ENCODE assay signal across 8 cellular contexts in genomic region chr11:62831520-62832345, GRCh38. TPM values are rescaled to one million over a fixed set of nuclear protein-coding genes. Genes with fewer than 3 reads are reported as not detected.
DNase-seq lines count a peak whose midpoint lies in the region; ATAC-seq and TF ChIP-seq lines count a peak whose summit lies in the region.

A gene with protein sequence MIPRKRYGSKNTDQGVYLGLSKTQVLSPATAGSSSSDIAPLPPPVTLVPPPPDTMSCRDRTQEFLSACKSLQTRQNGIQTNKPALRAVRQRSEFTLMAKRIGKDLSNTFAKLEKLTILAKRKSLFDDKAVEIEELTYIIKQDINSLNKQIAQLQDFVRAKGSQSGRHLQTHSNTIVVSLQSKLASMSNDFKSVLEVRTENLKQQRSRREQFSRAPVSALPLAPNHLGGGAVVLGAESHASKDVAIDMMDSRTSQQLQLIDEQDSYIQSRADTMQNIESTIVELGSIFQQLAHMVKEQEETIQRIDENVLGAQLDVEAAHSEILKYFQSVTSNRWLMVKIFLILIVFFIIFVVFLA (minus strand): TSS chr11:62832051. CDS start chr11:62831243, 808 bp downstream.

- peak; percentile 99 for DNase-seq in CD1c-positive myeloid dendritic cell (ENCODE audit: extremely low spot score)
- peak; percentile 93 for DNase-seq in NCI-H82 treated with DMSO at 0.1 percent for 48 hours (lab: John Stamatoyannopoulos, UW; ENCODE audit: unreplicated experiment)
- DNase-seq in activated CD4-positive, alpha-beta memory T cell treated with anti-CD3 and anti-CD28 coated beads for 36 hours, result peak; percentile 100
- DNase-seq in dermis microvascular lymphatic vessel endothelial cell (ENCODE audit: low read depth in 2 of 2), result peak; percentile 98 to 99
- DNase-seq in stimulated activated CD4-positive, alpha-beta T cell treated with anti-CD3 and anti-CD28 coated beads, Interleukin-4, amount 100 ng/mL, for 24 hours, result peak; percentile 100

- intact Hi-C loops in activated CD4-positive, alpha-beta memory T cell treated with anti-CD3 and anti-CD28 coated beads for 36 hours (cut with micrococcal nuclease), result loop anchor here (1.0 to 2.0 kb wide), 6 partner anchors 8 to 241 kb away; partner anchors contain the start of genes C11orf98, CSKMT, NXF1 and TMEM223

- no peak for TF ChIP-seq RAD21 in liver (IDR thresholded peaks at IDR 0.05)

- under 1% methylated on average over 65 of the region's 65 CpGs for WGBS in liver

- peak within 1 kb of the TSS; percentile 84 for H3K4me3 Mint-ChIP-seq in activated CD4-positive, alpha-beta memory T cell treated with anti-CD3 and anti-CD28 coated beads for 36 hours

- H3K27ac Mint-ChIP-seq in activated CD4-positive, alpha-beta memory T cell treated with anti-CD3 and anti-CD28 coated beads for 36 hours, result peak within 1 kb of the TSS; percentile 93

- H3K36me3 Mint-ChIP-seq in activated CD4-positive, alpha-beta memory T cell treated with anti-CD3 and anti-CD28 coated beads for 36 hours, result peaks cover 31% of the 10 kb centered on the region

- CTCF ChIA-PET in activated CD4-positive, alpha-beta memory T cell treated with anti-CD3 and anti-CD28 coated beads for 36 hours (lab: Charles Lee), result interaction anchor here (0.6 to 3.6 kb wide), 9 partner anchors 8 to 716 kb away, joined by 3 to 26 read pairs (median 4); partner anchors contain the start of gene SLC3A2

- peaks cover 42% of the 10 kb centered on the region for H3K4me1 Mint-ChIP-seq in activated CD4-positive, alpha-beta memory T cell treated with anti-CD3 and anti-CD28 coated beads for 36 hours (ENCODE audit: low read depth)

- peaks cover 2 to 33% (median 27%) of the 10 kb centered on the region in 4 donors for H3K4me1 ChIP-seq in liver (ENCODE audit: control insufficient read depth in 4 of 4, insufficient read depth in 4 of 4, low read length in 3 of 4)

- peaks cover 6 to 40% (median 20%) of the 10 kb centered on the region in 4 donors for H3K36me3 ChIP-seq in liver (ENCODE audit: control insufficient read depth in 4 of 4, insufficient read depth in 3 of 4, low read depth in 1 of 4, low read length in 3 of 4)

- no peaks in the 10 kb centered on the region for H3K27me3 ChIP-seq in liver (ENCODE audit: control insufficient read depth in 4 of 4, insufficient read depth in 4 of 4, low read length in 3 of 4)

- peak within 1 kb of the TSS; percentile 89 to 97 (median 92) for H3K4me3 ChIP-seq in liver (ENCODE audit: low read depth in 1 of 3, low read length in 3 of 3)

- peak within 1 kb of the TSS; percentile 95 to 97 for H3K27ac ChIP-seq in liver (ENCODE audit: low read depth in 1 of 2, low read length in 2 of 2)

- H3K27me3 Mint-ChIP-seq in activated CD4-positive, alpha-beta memory T cell treated with anti-CD3 and anti-CD28 coated beads for 36 hours, result no peaks in the 10 kb centered on the region

- POLR2A ChIA-PET in activated CD4-positive, alpha-beta memory T cell treated with anti-CD3 and anti-CD28 coated beads for 36 hours (lab: Charles Lee), result interaction anchor here (0.6 to 2.9 kb wide), 16 partner anchors 9 to 1948 kb away, joined by 3 to 59 read pairs (median 5); partner anchors contain the start of genes HNRNPUL2, NXF1, SLC3A2 and ZBTB3

- no peak for TF ChIP-seq CTCF in liver (IDR thresholded peaks at IDR 0.05; ENCODE audit: low read depth, low read length, missing input control)

- peak within 1 kb of the TSS; percentile 80 to 86 for H3K9ac ChIP-seq in liver (ENCODE audit: low read depth in 1 of 2, low read length in 2 of 2)

- peak; percentile 79 for ATAC-seq in GM19438 (IDR thresholded peaks at IDR 0.05; ENCODE audit: low read depth, unreplicated experiment)
- peak; percentile 38 for ATAC-seq in HG03575 (IDR thresholded peaks at IDR 0.05; ENCODE audit: extremely low read depth, insufficient number of reproducible peaks, low FRiP score, unreplicated experiment)

- no peaks in the 10 kb centered on the region for H3K9me3 ChIP-seq in liver (ENCODE audit: control insufficient read depth in 4 of 4, low read length in 3 of 4)

- H3K9me3 Mint-ChIP-seq in activated CD4-positive, alpha-beta memory T cell treated with anti-CD3 and anti-CD28 coated beads for 36 hours, result no peaks in the 10 kb centered on the region

TF ChIP-seq in liver, 16 proteins besides CTCF, POLR2A, EP300 and RAD21:
- no peak for TF ChIP-seq NR2F2 (IDR thresholded peaks at IDR 0.05)
- peak; percentile 87 to 94 for TF ChIP-seq GABPA (IDR thresholded peaks at IDR 0.05 in 1 of 2, conservative IDR thresholded peaks at IDR 0.05 in 1 of 2)
- peak in 1 of 2 donors; percentile 7 for TF ChIP-seq HNF4A (conservative IDR thresholded peaks at IDR 0.05)
- TF ChIP-seq EGR1 (IDR thresholded peaks at IDR 0.05; ENCODE audit: low read depth in 2 of 2), result peak in 1 of 2 donors; percentile 19
- TF ChIP-seq RXRA (IDR thresholded peaks at IDR 0.05), result peak in 1 of 2 donors; percentile 30
- TF ChIP-seq HNF4G (IDR thresholded peaks at IDR 0.05), result no peak
- peak; percentile 82 for TF ChIP-seq TAF1 (conservative IDR thresholded peaks at IDR 0.05)
- TF ChIP-seq YY1 (IDR thresholded peaks at IDR 0.05), result no peak
- peak; percentile 88 for TF ChIP-seq SP1 (IDR thresholded peaks at IDR 0.05)
- TF ChIP-seq, protein P1, sequence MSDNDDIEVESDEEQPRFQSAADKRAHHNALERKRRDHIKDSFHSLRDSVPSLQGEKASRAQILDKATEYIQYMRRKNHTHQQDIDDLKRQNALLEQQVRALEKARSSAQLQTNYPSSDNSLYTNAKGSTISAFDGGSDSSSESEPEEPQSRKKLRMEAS (IDR thresholded peaks at IDR 0.05), result no peak
- peak; percentile 53 for TF ChIP-seq ZBTB33 (IDR thresholded peaks at IDR 0.05)
- no peak for TF ChIP-seq FOXA2 (IDR thresholded peaks at IDR 0.05)
- peak; percentile 84 for TF ChIP-seq REST (IDR thresholded peaks at IDR 0.05)
- no peak for TF ChIP-seq JUND (IDR thresholded peaks at IDR 0.05)
- TF ChIP-seq FOXA1 (IDR thresholded peaks at IDR 0.05), result no peak
- TF ChIP-seq, protein P2, sequence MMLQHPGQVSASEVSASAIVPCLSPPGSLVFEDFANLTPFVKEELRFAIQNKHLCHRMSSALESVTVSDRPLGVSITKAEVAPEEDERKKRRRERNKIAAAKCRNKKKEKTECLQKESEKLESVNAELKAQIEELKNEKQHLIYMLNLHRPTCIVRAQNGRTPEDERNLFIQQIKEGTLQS (IDR thresholded peaks at IDR 0.05), result no peak

RNA-seq across cellular contexts. Expression of the gene that starts here (rescaled TPM):
- 10 to 100 TPM; 24.6 to 29.2 TPM for total RNA-seq in activated CD4-positive, alpha-beta memory T cell treated with anti-CD3 and anti-CD28 coated beads for 36 hours
- 31.6 and 44.9 TPM in 2 replicates for total RNA-seq in dermis microvascular lymphatic vessel endothelial cell
- total RNA-seq in liver, result 10 to 100 TPM; 22.4 to 34.1 TPM
- 10 to 100 TPM; 13.6 to 29.8 TPM for polyA plus RNA-seq in liver

Comparison
In these comparisons a context has a peak if more than half of its experiments do, and no peak if none do; other contexts are left out.
1. Peak in every context shown above with its lines: DNase-seq, ATAC-seq, H3K4me3 ChIP-seq and H3K27ac ChIP-seq.